22 cellular contexts compared by ENCODE assay signal in the genomic region with DNA sequence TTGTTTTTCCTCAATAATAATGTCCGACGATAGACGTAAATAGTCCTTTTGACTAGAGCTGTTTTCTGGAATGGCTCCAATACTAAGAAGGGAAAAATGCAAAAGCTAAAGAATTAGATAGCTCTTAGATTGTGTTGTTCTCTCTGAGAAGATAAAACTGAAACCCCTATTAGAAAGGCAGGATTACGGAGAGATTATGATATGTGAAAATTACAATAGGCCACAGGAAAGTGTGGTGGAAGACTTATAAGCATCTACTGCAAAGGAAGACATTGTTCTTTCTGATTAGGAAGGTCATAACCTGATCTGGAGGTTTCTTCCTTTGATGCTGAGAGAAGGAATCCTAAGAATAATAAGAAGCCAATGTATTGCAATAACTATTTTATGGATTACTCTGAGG. TPM values are rescaled to one million over a fixed set of nuclear protein-coding genes. Genes with fewer than 3 reads are reported as not detected.
"Had no signal": no experiment of that assay in that cellular context is flagged by ENCODE, and none has a peak within 500 bp of the region (broad histone marks: within the 10 kb centered on the region; RNA-seq: fewer than 3 reads in every experiment).

No MANE protein-coding gene starts in this region.

- DNase-seq: Karpas-422, KG1, MG63, NCI-H1092, NCI-H1105 treated with DMSO at 0.1 percent for 48 hours, NCI-H1417 treated with DMSO at 0.1 percent for 48 hours, NCI-H146, NCI-H1694 treated with DMSO at 0.1 percent for 48 hours, NCI-H1930, NCI-H2081, NCI-H2107, NCI-H2227 treated with DMSO at 0.1 percent for 48 hours, NCI-H524, NCI-H526 treated with DMSO at 0.1 percent for 48 hours, NCI-H748 treated with DMSO at 0.1 percent for 48 hours, Right ventricle myocardium superior, RPMI8226, SIG-M5 had no signal

- H3K4me3 ChIP-seq: MG63, SJSA1, SK-N-MC had no signal

- H3K27me3 ChIP-seq: MG63, SJSA1 had no signal

- H3K27ac ChIP-seq: HL-60, SJSA1, SK-N-MC had no signal

- H3K36me3 ChIP-seq: MG63, SJSA1 had no signal

- H3K4me1 ChIP-seq: SJSA1 had no signal

- H3K9me3 ChIP-seq: MG63, SJSA1 had no signal

RNA-seq across cellular contexts. Expression of a gene that starts 33.5 kb away (rescaled TPM):
- total RNA-seq: NCI-H460, Right ventricle myocardium superior, SJSA1 had no signal
